ENCODE assay signal across 15 cellular contexts in the genomic region with DNA sequence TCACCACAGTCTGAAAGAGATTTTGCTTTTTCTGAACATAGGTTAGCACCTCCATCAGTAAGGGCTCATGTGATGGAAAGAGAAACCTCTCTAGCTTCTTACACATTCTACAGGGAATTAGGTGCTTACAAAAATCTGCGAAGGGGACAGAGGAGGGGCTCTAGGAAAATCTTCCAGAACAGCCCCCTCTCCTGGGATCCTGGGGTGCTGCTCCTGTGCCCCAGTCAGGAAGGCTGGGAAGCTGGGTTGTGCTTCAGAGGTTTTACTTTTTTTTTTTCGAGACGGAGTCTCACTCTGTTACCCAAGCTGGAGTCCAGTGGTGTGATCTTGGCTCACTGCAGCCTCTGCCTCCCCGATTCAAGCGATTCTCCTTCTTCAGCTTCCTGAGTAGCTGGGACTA.
"Had no signal": no experiment of that assay in that cellular context is flagged by ENCODE, and none has a peak within 500 bp of the region (broad histone marks: within the 10 kb centered on the region; RNA-seq: fewer than 3 reads in every experiment).

No MANE protein-coding gene starts in this region.

- H3K4me3 ChIP-seq: pancreas, tibial artery had no signal

- H3K36me3 Mint-ChIP-seq: activated CD8-positive, alpha-beta memory T cell treated with anti-CD3 and anti-CD28 coated beads, Interleukin-2, amount 10 ng/mL, durations not matched to agents 7 days and 5 days; activated naive CD8-positive, alpha-beta T cell treated with anti-CD3 and anti-CD28 coated beads for 36 hours; naive thymus-derived CD8-positive, alpha-beta T cell had no signal

- H3K4me1 Mint-ChIP-seq: activated CD8-positive, alpha-beta memory T cell treated with anti-CD3 and anti-CD28 coated beads, Interleukin-2, amount 10 ng/mL, durations not matched to agents 7 days and 5 days; activated T-helper 17 cell treated with anti-CD3 and anti-CD28 coated beads, Interleukin-2, amount 50 U/mL, for 72 hours; naive thymus-derived CD8-positive, alpha-beta T cell had no signal

- H3K27ac ChIP-seq: neutrophil, pancreas, tibial artery had no signal

- DNase-seq: activated CD4-positive, alpha-beta memory T cell treated with anti-CD3 and anti-CD28 coated beads, Interleukin-2, amount 10 ng/mL, durations not matched to agents 7 days and 5 days; activated CD4-positive, alpha-beta T cell treated with anti-CD3 and anti-CD28 coated beads for 48 hours; activated CD4-positive, CD25-positive, alpha-beta regulatory T cell; activated CD8-positive, alpha-beta memory T cell treated with anti-CD3 and anti-CD28 coated beads, Interleukin-2, amount 10 ng/mL, durations not matched to agents 7 days and 5 days; activated naive CD4-positive, alpha-beta T cell; activated naive CD8-positive, alpha-beta T cell treated with anti-CD3 and anti-CD28 coated beads for 36 hours; amniotic stem cell; mesenchymal stem cell; naive thymus-derived CD8-positive, alpha-beta T cell; pancreas; stimulated activated naive CD4-positive, alpha-beta T cell; tibial artery had no signal

- H3K9me3 ChIP-seq: neutrophil, pancreas, tibial artery had no signal

- H3K4me1 ChIP-seq: pancreas, tibial artery had no signal

- H3K4me3 Mint-ChIP-seq: activated CD4-positive, alpha-beta memory T cell treated with anti-CD3 and anti-CD28 coated beads, Interleukin-2, amount 10 ng/mL, durations not matched to agents 7 days and 5 days; activated CD8-positive, alpha-beta memory T cell treated with anti-CD3 and anti-CD28 coated beads, Interleukin-2, amount 10 ng/mL, durations not matched to agents 7 days and 5 days; activated naive CD8-positive, alpha-beta T cell treated with anti-CD3 and anti-CD28 coated beads for 36 hours; activated T-helper 17 cell treated with anti-CD3 and anti-CD28 coated beads, Interleukin-2, amount 50 U/mL, for 72 hours; naive thymus-derived CD8-positive, alpha-beta T cell; T-helper 2 cell treated with Interferon-gamma antibody and Interleukin-4, amounts not matched to agents 5 μg/mL and 100 μg/mL, for 36 hours had no signal

- H3K36me3 ChIP-seq: neutrophil, pancreas, tibial artery had no signal

- H3K9me3 Mint-ChIP-seq: activated CD4-positive, alpha-beta memory T cell treated with anti-CD3 and anti-CD28 coated beads, Interleukin-2, amount 10 ng/mL, durations not matched to agents 7 days and 5 days; activated naive CD8-positive, alpha-beta T cell treated with anti-CD3 and anti-CD28 coated beads for 36 hours; activated T-helper 17 cell treated with anti-CD3 and anti-CD28 coated beads, Interleukin-2, amount 50 U/mL, for 72 hours; T-helper 2 cell treated with Interferon-gamma antibody and Interleukin-4, amounts not matched to agents 5 μg/mL and 100 μg/mL, for 36 hours had no signal

- H3K27me3 ChIP-seq: pancreas had no signal

- H3K27ac Mint-ChIP-seq: activated CD4-positive, alpha-beta memory T cell treated with anti-CD3 and anti-CD28 coated beads, Interleukin-2, amount 10 ng/mL, durations not matched to agents 7 days and 5 days; activated CD8-positive, alpha-beta memory T cell treated with anti-CD3 and anti-CD28 coated beads, Interleukin-2, amount 10 ng/mL, durations not matched to agents 7 days and 5 days; activated naive CD8-positive, alpha-beta T cell treated with anti-CD3 and anti-CD28 coated beads for 36 hours; activated T-helper 17 cell treated with anti-CD3 and anti-CD28 coated beads, Interleukin-2, amount 50 U/mL, for 72 hours; naive thymus-derived CD8-positive, alpha-beta T cell; T-helper 2 cell treated with Interferon-gamma antibody and Interleukin-4, amounts not matched to agents 5 μg/mL and 100 μg/mL, for 36 hours had no signal

- ATAC-seq: activated CD8-positive, alpha-beta memory T cell treated with anti-CD3 and anti-CD28 coated beads, Interleukin-2, amount 10 ng/mL, durations not matched to agents 7 days and 5 days; activated T-helper 17 cell treated with anti-CD3 and anti-CD28 coated beads, Interleukin-2, amount 50 U/mL, for 72 hours; naive thymus-derived CD8-positive, alpha-beta T cell; pancreas had no signal
